ENCODE assay signal across 8 cellular contexts in genomic region chr13:109779074-109779473, GRCh38. TPM values are rescaled to one million over a fixed set of nuclear protein-coding genes. Genes with fewer than 3 reads are reported as not detected.
DNase-seq lines count a peak whose midpoint lies in the region; TF ChIP-seq lines count a peak whose summit lies in the region.

No MANE protein-coding gene starts in this region.

- no peak overlapping the region for H3K9ac ChIP-seq in fibroblast of lung (ENCODE audit: insufficient read depth, low read length)

- TF ChIP-seq POLR2A in stomach (IDR thresholded peaks at IDR 0.05) (no peak), testis (IDR thresholded peaks at IDR 0.05) (no peak)

- H3K9me3 ChIP-seq in fibroblast of lung (ENCODE audit: control insufficient read depth, insufficient read depth, low read depth, low read length) = no peaks in the 10 kb centered on the region
- H3K9me3 ChIP-seq in stomach = no peaks in the 10 kb centered on the region
- no peaks in the 10 kb centered on the region for H3K9me3 ChIP-seq in testis

- H3K4me2 ChIP-seq in fibroblast of lung (ENCODE audit: extremely low read depth, insufficient read depth, low read length) = peak overlapping the region; percentile 38

- H3K36me3 ChIP-seq in fibroblast of lung (ENCODE audit: control insufficient read depth, insufficient read depth, low read length) (peaks cover 7% of the 10 kb centered on the region), stomach (peaks cover 20 to 34% (median 29%) of the 10 kb centered on the region in 4 donors), testis (ENCODE audit: low read depth, missing control alignments) (no peaks in the 10 kb centered on the region)

- WGBS in stomach, 5 donors = 27 to 38% (median 34%) methylated on average over 4 of the region's 4 CpGs
- 65 to 68% methylated on average over 4 of the region's 4 CpGs for WGBS in testis, 2 donors

- TF ChIP-seq CTCF in fibroblast of lung (conservative IDR thresholded peaks at IDR 0.05 in 1 of 2, IDR thresholded peaks at IDR 0.05 in 1 of 2; ENCODE audit: low read depth in 1 of 2, low read length in 2 of 2) = no peak
- no peak for TF ChIP-seq CTCF in stomach (IDR thresholded peaks at IDR 0.05)
- no peak for TF ChIP-seq CTCF in testis (IDR thresholded peaks at IDR 0.05)

- H3K27ac ChIP-seq in fibroblast of lung (ENCODE audit: insufficient read depth, low read length) (no peak overlapping the region), stomach (peak overlapping the region in 2 of 5 donors; percentile 75 to 77), testis (no peak overlapping the region)

- H4K20me1 ChIP-seq in fibroblast of lung (ENCODE audit: control insufficient read depth, extremely low read depth, insufficient read depth, low read length) = no peaks in the 10 kb centered on the region

- intact Hi-C loops in stomach (cut with DNase I; ENCODE audit: low total_unique reads) = no loop called here
- intact Hi-C loops in testis (cut with DNase I; ENCODE audit: low total_unique reads) = no loop called here

- H3K4me1 ChIP-seq in fibroblast of lung (ENCODE audit: control insufficient read depth, extremely low read depth, insufficient read depth, low read length) (peaks cover 3% of the 10 kb centered on the region), stomach (peaks cover 42 to 90% (median 71%) of the 10 kb centered on the region in 4 donors), testis (peaks cover 37% of the 10 kb centered on the region)

- TF ChIP-seq EP300 in stomach (IDR thresholded peaks at IDR 0.05) = no peak

- DNase-seq in SKM-1 (lab: John Stamatoyannopoulos, UW; ENCODE audit: unreplicated experiment) (peak; percentile 55), SKM-1 treated with dmso at 0.1 percent for 144 hours (lab: John Stamatoyannopoulos, UW; ENCODE audit: unreplicated experiment) (no peak), fibroblast of lung (ENCODE audit: low read depth in 2 of 2) (peak in 1 of 2 donors; percentile 29), stomach (no peak), NCI-H524 treated with DMSO at 0.1 percent for 48 hours (lab: John Stamatoyannopoulos, UW) (no peak), testis (no peak), RKO (ENCODE audit: low spot score) (no peak)
- peak; percentile 61 for DNase-seq in activated CD4-positive, alpha-beta T cell treated with anti-CD3 and anti-CD28 coated beads, Interleukin-2, amount 50 U/mL, for 1 hour

- no peak overlapping the region for H2AFZ ChIP-seq in fibroblast of lung (ENCODE audit: low read length)

- H3K27me3 ChIP-seq in fibroblast of lung (ENCODE audit: control insufficient read depth, insufficient read depth, low read length) (no peaks in the 10 kb centered on the region), stomach (no peaks in the 10 kb centered on the region), testis (no peaks in the 10 kb centered on the region)

- peak overlapping the region in 2 of 4 experiments; percentile 35 to 63 for H3K4me3 ChIP-seq in fibroblast of lung (replicated peaks in 1 of 4; ENCODE audit: control extremely low read depth in 1 of 4, insufficient read depth in 1 of 4, low read depth in 3 of 4, low read length in 4 of 4)
- peak overlapping the region; percentile 77 to 84 (median 82) for H3K4me3 ChIP-seq in stomach
- no peak overlapping the region for H3K4me3 ChIP-seq in testis

- H3K79me2 ChIP-seq in fibroblast of lung (ENCODE audit: control insufficient read depth, insufficient read depth, low read length) = peaks cover 15% of the 10 kb centered on the region

RNA-seq across cellular contexts. Expression of gene IRS2, which starts 7.3 kb away (rescaled TPM):
- total RNA-seq in fibroblast of lung (2.3 TPM in 2 replicates), stomach (10 to 100 TPM; 10.7 to 24.1 (median 18.7) TPM), testis (10 to 100 TPM; 23.9 to 33.4 TPM)
- polyA plus RNA-seq in fibroblast of lung (1.9 and 2.3 TPM in 2 replicates), stomach (1 to 10 TPM; 2.7 to 3.7 (median 3.5) TPM), testis (ENCODE audit: insufficient read depth, low read depth, low replicate concordance) (6.9 TPM)
- 3.4 and 4.3 TPM in 2 replicates for polyA plus RNA-seq in fibroblast of lung (2012)
- 1.0 and 2.3 TPM in 2 replicates for polyA minus RNA-seq in fibroblast of lung (ENCODE audit: low replicate concordance)

Comparison
In these comparisons a context has a peak if more than half of its experiments do, and no peak if none do; other contexts are left out.
1. DNase-seq: peak in SKM-1 (single experiment) and activated CD4-positive, alpha-beta T cell treated with anti-CD3 and anti-CD28 coated beads, Interleukin-2, amount 50 U/mL, for 1 hour (single experiment); none in SKM-1 treated with dmso at 0.1 percent for 144 hours (single experiment), stomach (single experiment), NCI-H524 treated with DMSO at 0.1 percent for 48 hours (single experiment), testis (single experiment) and RKO (single experiment).
2. H3K4me3 ChIP-seq: peak in stomach (4 of 4); none in testis (0 of 2).